Comparison of ENCODE assay signal across 12 cellular contexts in genomic region chr12:644293-644639, GRCh38. TPM values are rescaled to one million over a fixed set of nuclear protein-coding genes. Genes with fewer than 3 reads are reported as not detected.
DNase-seq lines count a peak whose midpoint lies in the region; ATAC-seq and TF ChIP-seq lines count a peak whose summit lies in the region.
"Had no signal": no experiment of that assay in that cellular context is flagged by ENCODE, and none has a peak within 500 bp of the region (broad histone marks: within the 10 kb centered on the region; RNA-seq: fewer than 3 reads in every experiment).

No MANE protein-coding gene starts in this region.

- no peak for TF ChIP-seq CTCF in right lobe of liver (IDR thresholded peaks at IDR 0.05)
- TF ChIP-seq CTCF in suprapubic skin (IDR thresholded peaks at IDR 0.05) = no peak

- H3K36me3 ChIP-seq in right lobe of liver (no peaks in the 10 kb centered on the region), suprapubic skin (no peaks in the 10 kb centered on the region)

- peak overlapping the region in 2 of 3 donors; percentile 96 to 97 for H3K27ac ChIP-seq in right lobe of liver
- H3K27ac ChIP-seq in suprapubic skin = peak overlapping the region; percentile 97

- peaks cover 57% of the 10 kb centered on the region for H3K4me1 Mint-ChIP-seq in activated T-cell treated with anti-CD3 and anti-CD28 coated beads, Interleukin-2, amount 50 U/mL, for 24 hours (ENCODE audit: low read depth)
- peaks cover 55% of the 10 kb centered on the region for H3K4me1 Mint-ChIP-seq in activated T-helper 1 cell treated with anti-CD3 and anti-CD28 coated beads, Interleukin-12 subunit alpha, Interleukin-12 subunit beta, Interleukin-2, Interleukin-4 antibody, amounts not matched to agents 30 ng/mL and 10 ng/mL and 1 ng/mL, durations not matched to agents 14 hours and 24 hours and 36 hours (ENCODE audit: low read depth)

- intact Hi-C loops in activated T-helper 1 cell treated with anti-CD3 and anti-CD28 coated beads, Interleukin-12 subunit alpha, Interleukin-12 subunit beta, Interleukin-2, Interleukin-4 antibody, amounts not matched to agents 30 ng/mL and 10 ng/mL and 1 ng/mL, durations not matched to agents 14 hours and 24 hours and 36 hours (cut with micrococcal nuclease) = loop anchor here (5.0 kb wide), 1 partner anchor 303 kb away; the partner anchor contains the start of gene RAD52
- intact Hi-C loops in right lobe of liver (cut with DNase I) = loop anchor here (10.0 kb wide), 1 partner anchor 59 kb away; no protein-coding TSS in a partner anchor

- H3K4me3 Mint-ChIP-seq in activated T-cell treated with anti-CD3 and anti-CD28 coated beads, Interleukin-2, amount 50 U/mL, for 24 hours = peak overlapping the region; percentile 85
- peak overlapping the region; percentile 84 for H3K4me3 Mint-ChIP-seq in activated T-helper 1 cell treated with anti-CD3 and anti-CD28 coated beads, Interleukin-12 subunit alpha, Interleukin-12 subunit beta, Interleukin-2, Interleukin-4 antibody, amounts not matched to agents 30 ng/mL and 10 ng/mL and 1 ng/mL, durations not matched to agents 14 hours and 24 hours and 36 hours

- no peak for ATAC-seq in right lobe of liver

- H3K27ac Mint-ChIP-seq in activated T-cell treated with anti-CD3 and anti-CD28 coated beads, Interleukin-2, amount 50 U/mL, for 24 hours = peak overlapping the region; percentile 96
- H3K27ac Mint-ChIP-seq in activated T-helper 1 cell treated with anti-CD3 and anti-CD28 coated beads, Interleukin-12 subunit alpha, Interleukin-12 subunit beta, Interleukin-2, Interleukin-4 antibody, amounts not matched to agents 30 ng/mL and 10 ng/mL and 1 ng/mL, durations not matched to agents 14 hours and 24 hours and 36 hours = peak overlapping the region; percentile 95

- no peaks in the 10 kb centered on the region for H3K9me3 Mint-ChIP-seq in activated T-cell treated with anti-CD3 and anti-CD28 coated beads, Interleukin-2, amount 50 U/mL, for 24 hours
- no peaks in the 10 kb centered on the region for H3K9me3 Mint-ChIP-seq in activated T-helper 1 cell treated with anti-CD3 and anti-CD28 coated beads, Interleukin-12 subunit alpha, Interleukin-12 subunit beta, Interleukin-2, Interleukin-4 antibody, amounts not matched to agents 30 ng/mL and 10 ng/mL and 1 ng/mL, durations not matched to agents 14 hours and 24 hours and 36 hours

- DNase-seq in activated T-cell treated with anti-CD3 and anti-CD28 coated beads, Interleukin-2, amount 50 U/mL, for 24 hours = peak; percentile 15
- DNase-seq in activated T-cell treated with anti-CD3 and anti-CD28 coated beads, Interleukin-2, amount 50 U/mL, for 1 hour = no peak
- no peak for DNase-seq in activated T-helper 1 cell treated with anti-CD3 and anti-CD28 coated beads, Interleukin-12 subunit alpha, Interleukin-12 subunit beta, Interleukin-2, Interleukin-4 antibody, amounts not matched to agents 30 ng/mL and 10 ng/mL and 1 ng/mL, durations not matched to agents 14 hours and 24 hours and 36 hours (ENCODE audit: low spot score)
- DNase-seq in right lobe of liver = no peak
- peak in 1 of 2 donors; percentile 49 for DNase-seq in suprapubic skin (ENCODE audit: low spot score in 2 of 2)
- no peak for DNase-seq in NCI-H2029 (lab: John Stamatoyannopoulos, UW)
- no peak for DNase-seq in OCI-M1 (lab: John Stamatoyannopoulos, UW)
- no peak for DNase-seq in DMS153 (lab: John Stamatoyannopoulos, UW)
- DNase-seq: amniotic stem cell, foreskin fibroblast, NCI-H1694, SW 1271 had no signal

- 65% methylated on average over 6 of the region's 6 CpGs for WGBS in right lobe of liver (ENCODE audit: insufficient coverage, low coverage, low lambda C conversion rate, missing lambda C conversion rate)
- WGBS in suprapubic skin = 91% methylated on average over 6 of the region's 6 CpGs

- peaks cover 4 to 43% (median 23%) of the 10 kb centered on the region in 4 donors for H3K4me1 ChIP-seq in right lobe of liver
- peaks cover 77% of the 10 kb centered on the region for H3K4me1 ChIP-seq in suprapubic skin

- H3K27me3 Mint-ChIP-seq in activated T-cell treated with anti-CD3 and anti-CD28 coated beads, Interleukin-2, amount 50 U/mL, for 24 hours = no peaks in the 10 kb centered on the region
- H3K27me3 Mint-ChIP-seq in activated T-helper 1 cell treated with anti-CD3 and anti-CD28 coated beads, Interleukin-12 subunit alpha, Interleukin-12 subunit beta, Interleukin-2, Interleukin-4 antibody, amounts not matched to agents 30 ng/mL and 10 ng/mL and 1 ng/mL, durations not matched to agents 14 hours and 24 hours and 36 hours (ENCODE audit: insufficient read depth) = no peaks in the 10 kb centered on the region

- H3K9me3 ChIP-seq in right lobe of liver = no peaks in the 10 kb centered on the region
- no peaks in the 10 kb centered on the region for H3K9me3 ChIP-seq in suprapubic skin

- peak overlapping the region in 1 of 3 donors; percentile 72 for H3K4me3 ChIP-seq in right lobe of liver
- H3K4me3 ChIP-seq in suprapubic skin = no peak overlapping the region

- no peak for TF ChIP-seq POLR2A in right lobe of liver (IDR thresholded peaks at IDR 0.05)
- no peak for TF ChIP-seq POLR2A in suprapubic skin (IDR thresholded peaks at IDR 0.05)

- TF ChIP-seq EP300 in suprapubic skin (IDR thresholded peaks at IDR 0.05) = no peak

- peaks cover 3% of the 10 kb centered on the region for H3K36me3 Mint-ChIP-seq in activated T-cell treated with anti-CD3 and anti-CD28 coated beads, Interleukin-2, amount 50 U/mL, for 24 hours (ENCODE audit: low read depth)
- peaks cover 9% of the 10 kb centered on the region for H3K36me3 Mint-ChIP-seq in activated T-helper 1 cell treated with anti-CD3 and anti-CD28 coated beads, Interleukin-12 subunit alpha, Interleukin-12 subunit beta, Interleukin-2, Interleukin-4 antibody, amounts not matched to agents 30 ng/mL and 10 ng/mL and 1 ng/mL, durations not matched to agents 14 hours and 24 hours and 36 hours (ENCODE audit: low read depth)

- H3K27me3 ChIP-seq in right lobe of liver (no peaks in the 10 kb centered on the region), suprapubic skin (no peaks in the 10 kb centered on the region)

RNA-seq across cellular contexts. Expression of gene NINJ2, which starts 19.0 kb away (rescaled TPM):
- 4.8 and 6.8 TPM in 2 replicates for total RNA-seq in activated T-helper 1 cell treated with anti-CD3 and anti-CD28 coated beads, Interleukin-12 subunit alpha, Interleukin-12 subunit beta, Interleukin-2, Interleukin-4 antibody, amounts not matched to agents 30 ng/mL and 10 ng/mL and 1 ng/mL, durations not matched to agents 14 hours and 24 hours and 36 hours
- total RNA-seq in right lobe of liver (10 to 100 TPM in 3 of 6 experiments, 1 to 10 TPM in 3; 6.4 to 17.7 (median 12.5) TPM), suprapubic skin (10 to 100 TPM in 2 of 4 donors, 1 to 10 TPM in 2; 7.6 to 20.9 (median 12.6) TPM)
